Comparison of ENCODE assay signal across 8 cellular contexts in the genomic region with DNA sequence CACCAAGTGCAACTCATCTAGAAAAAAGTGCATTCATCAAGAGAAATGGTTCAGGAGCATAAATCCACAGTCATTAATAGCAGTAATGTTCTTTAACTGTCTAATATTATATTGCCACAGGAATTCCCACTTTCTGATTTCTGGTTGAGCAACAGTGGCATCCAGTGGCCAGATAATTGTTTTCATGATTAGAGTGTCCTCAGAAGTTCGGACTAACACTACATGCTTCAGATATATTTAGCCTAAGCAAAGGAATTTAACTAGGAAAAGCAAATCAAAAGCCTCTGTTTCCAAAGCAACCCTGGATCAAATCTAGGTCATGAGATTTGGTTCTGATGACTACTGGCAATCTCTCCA. TPM values are rescaled to one million over a fixed set of nuclear protein-coding genes. Genes with fewer than 3 reads are reported as not detected.
A peak's percentile ranks its signal among the peaks of the same experiment; 100 is the strongest.
DNase-seq lines count a peak whose midpoint lies in the region; FAIRE-seq and TF ChIP-seq lines count a peak whose summit lies in the region.

No MANE protein-coding gene starts in this region.

- H3K4me1 Mint-ChIP-seq in HFFc6 (ENCODE audit: low read depth): peaks cover 7% of the 10 kb centered on the region; the same call in 1 of the 2 replicates
- H3K4me1 Mint-ChIP-seq in CD4-positive, alpha-beta memory T cell: no peaks in the 10 kb centered on the region

- H3K27me3 ChIP-seq in CD4-positive, alpha-beta memory T cell (ENCODE audit: insufficient read depth, low read length): no peaks in the 10 kb centered on the region

- peaks cover under 1% of the 10 kb centered on the region; the same call in 1 of the 2 replicates for H3K27me3 Mint-ChIP-seq in HFFc6 (ENCODE audit: insufficient read depth)
- H3K27me3 Mint-ChIP-seq in CD4-positive, alpha-beta memory T cell: peaks cover 0 to 4% of the 10 kb centered on the region in 2 donors

- H3K9me3 ChIP-seq in CD4-positive, alpha-beta memory T cell (ENCODE audit: control insufficient read depth in 1 of 2, low read length in 2 of 2): no peaks in the 10 kb centered on the region

- no peaks in the 10 kb centered on the region for H3K4me1 ChIP-seq in CD4-positive, alpha-beta memory T cell (ENCODE audit: insufficient read depth, low read length)

- no peaks in the 10 kb centered on the region for H3K36me3 ChIP-seq in CD4-positive, alpha-beta memory T cell (ENCODE audit: insufficient read depth, low read length)

- no peak overlapping the region for H3K4me3 Mint-ChIP-seq in HFFc6
- no peak overlapping the region for H3K4me3 Mint-ChIP-seq in CD4-positive, alpha-beta memory T cell

- TF ChIP-seq CTCF in HFFc6 (IDR thresholded peaks at IDR 0.05): peak; percentile 75
- peak; percentile 42 for TF ChIP-seq CTCF in astrocyte of the cerebellum (IDR thresholded peaks at IDR 0.05; ENCODE audit: low read depth, low read length, missing control alignments)

- in situ Hi-C loops in ACHN (cut with HindIII; ENCODE audit: low pct_ligation_motif_present, low pct_unique_long_range_greater_than_20kb, low sequenced_read_pairs) (no loop called here), astrocyte of the cerebellum (cut with HindIII; ENCODE audit: low sequenced_read_pairs) (no loop called here)

- POLR2A ChIA-PET in CD4-positive, alpha-beta memory T cell (lab: Charles Lee; ENCODE audit: partially characterized antibody): no interaction called here

- no peaks in the 10 kb centered on the region for H3K9me3 Mint-ChIP-seq in HFFc6
- no peaks in the 10 kb centered on the region for H3K9me3 Mint-ChIP-seq in CD4-positive, alpha-beta memory T cell

- H3K36me3 Mint-ChIP-seq in HFFc6 (ENCODE audit: low read depth): no peaks in the 10 kb centered on the region
- H3K36me3 Mint-ChIP-seq in CD4-positive, alpha-beta memory T cell: no peaks in the 10 kb centered on the region

- no peak overlapping the region for H3K4me3 ChIP-seq in astrocyte of the cerebellum (ENCODE audit: low read depth, low read length)
- H3K4me3 ChIP-seq in CD4-positive, alpha-beta memory T cell (ENCODE audit: low read length in 2 of 2): no peak overlapping the region

- no peak overlapping the region for H3K27ac Mint-ChIP-seq in HFFc6
- no peak overlapping the region for H3K27ac Mint-ChIP-seq in CD4-positive, alpha-beta memory T cell

- no peak for TF ChIP-seq POLR2A in GM12891 (IDR thresholded peaks at IDR 0.05; ENCODE audit: low read depth, low read length)

- FAIRE-seq in GM12891 (lab: Jason Lieb, UNC): no peak

- H3K27ac ChIP-seq in CD4-positive, alpha-beta memory T cell (ENCODE audit: low read depth, low read length): no peak overlapping the region

- CTCF ChIA-PET in CD4-positive, alpha-beta memory T cell (lab: Charles Lee; ENCODE audit: partially characterized antibody): no interaction called here

- intact Hi-C loops in CD4-positive, alpha-beta memory T cell (cut with micrococcal nuclease): no loop called here

- peak; percentile 45 for DNase-seq in ACHN
- DNase-seq in HFFc6: peak; percentile 57
- no peak for DNase-seq in astrocyte of the cerebellum (ENCODE audit: low read depth)
- peak; percentile 77 for DNase-seq in left kidney (ENCODE audit: low read depth, low spot score)
- no peak for DNase-seq in GM12891 (ENCODE audit: insufficient read length, low spot score)
- DNase-seq in CD4-positive, alpha-beta memory T cell: no peak
- no peak for DNase-seq in T-helper 1 cell
- DNase-seq in activated naive CD4-positive, alpha-beta T cell treated with Interleukin-2 at 50 U/mL for 16 hours: no peak

TF ChIP-seq in GM12891, 5 proteins besides CTCF, POLR2A, EP300 and RAD21:
- TF ChIP-seq SPI1 (IDR thresholded peaks at IDR 0.05; ENCODE audit: low read depth, low read length) (no peak), TAF1 (IDR thresholded peaks at IDR 0.05; ENCODE audit: low read depth, low read length) (no peak), POLR2AphosphoS5 (IDR thresholded peaks at IDR 0.05; ENCODE audit: low read depth, low read length) (no peak), PAX5 (IDR thresholded peaks at IDR 0.05; ENCODE audit: insufficient read depth, low read length, severe bottlenecking) (no peak), POU2F2 (IDR thresholded peaks at IDR 0.05; ENCODE audit: low read depth, low read length) (no peak)
TF ChIP-seq in GM12891: peak in this region for 0.

RNA-seq across cellular contexts. Expression of gene ERBB4, which starts 9.8 kb away (rescaled TPM):
- not detected for total RNA-seq in HFFc6 (2021; fragmentation: NEBNext Ultra II Directional; extraction: Animal tissue kit (Norgen Biotek cat#: 25700))
- polyA plus RNA-seq in GM12891 (2012; ENCODE audit: low read depth, missing spikeins): 0.01 TPM
- total RNA-seq in CD4-positive, alpha-beta memory T cell: not detected
- polyA plus RNA-seq in CD4-positive, alpha-beta memory T cell: not detected

Comparison
In these comparisons a context has a peak if more than half of its experiments do, and no peak if none do; other contexts are left out.
1. DNase-seq: peak in ACHN (single experiment), HFFc6 (single experiment) and left kidney (single experiment); none in astrocyte of the cerebellum (single experiment), GM12891 (single experiment), CD4-positive, alpha-beta memory T cell (0 of 5), T-helper 1 cell (0 of 5) and activated naive CD4-positive, alpha-beta T cell treated with Interleukin-2 at 50 U/mL for 16 hours (single experiment).